In the genomic region with DNA sequence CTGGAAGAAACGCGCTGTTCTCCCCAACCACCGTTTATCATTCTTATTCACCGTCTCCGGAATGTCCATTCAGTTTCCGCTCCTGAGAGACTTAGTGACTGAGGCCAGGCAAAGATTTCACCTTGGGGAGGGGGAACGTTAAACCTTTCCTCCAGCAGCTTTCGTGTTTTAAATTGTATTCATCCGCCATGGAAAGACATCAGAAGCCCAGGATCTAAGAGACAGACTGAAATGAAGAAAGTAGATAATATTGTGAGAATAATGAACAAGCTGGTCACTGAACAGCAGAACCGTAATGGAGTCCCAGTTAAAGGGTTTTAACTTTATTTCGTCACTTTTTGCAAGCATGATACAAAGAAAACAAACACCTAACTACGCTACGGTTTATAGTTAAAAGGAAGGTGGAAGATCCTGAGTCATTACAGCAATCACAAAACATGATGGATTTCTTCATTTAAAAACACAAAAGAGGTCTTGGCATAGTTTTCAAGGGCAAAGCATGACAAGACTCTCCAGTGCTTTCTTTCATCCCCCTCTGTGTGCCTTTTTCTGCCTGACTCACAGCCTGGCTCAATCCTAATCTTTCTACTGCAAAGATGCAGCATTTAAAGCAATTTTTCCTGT, we compare ENCODE assay signal across 8 cellular contexts. TPM values are rescaled to one million over a fixed set of nuclear protein-coding genes. Genes with fewer than 3 reads are reported as not detected.
DNase-seq lines count a peak whose midpoint lies in the region; ATAC-seq and TF ChIP-seq lines count a peak whose summit lies in the region.

No MANE protein-coding gene starts in this region.

- intact Hi-C loops in vagina (cut with DNase I) = no loop called here

- peak; percentile 48 for DNase-seq in G401 (ENCODE audit: low spot score)
- DNase-seq in LHCN-M2 (ENCODE audit: low read depth) = peak; percentile 45
- DNase-seq in central memory CD8-positive, alpha-beta T cell (ENCODE audit: low spot score in 2 of 2) = no peak
- DNase-seq in medulla oblongata (ENCODE audit: extremely low spot score) = peak; percentile 48
- DNase-seq in vagina (ENCODE audit: extremely low spot score in 2 of 2) = no peak
- DNase-seq in SIG-M5 treated with dmso at 0.1 percent for 504 hours (lab: John Stamatoyannopoulos, UW; ENCODE audit: unreplicated experiment) = no peak
- DNase-seq in germinal center (ENCODE audit: low spot score) = no peak

- H3K9me3 ChIP-seq in vagina = no peaks in the 10 kb centered on the region

- in situ Hi-C loops in G401 (cut with HindIII; ENCODE audit: low sequenced_read_pairs) = no loop called here

- no peaks in the 10 kb centered on the region for H3K27me3 ChIP-seq in vagina

- no peaks in the 10 kb centered on the region for H3K36me3 ChIP-seq in vagina

- H3K4me3 ChIP-seq in vagina = peak overlapping the region; percentile 68 to 89

- peak overlapping the region; percentile 89 for H3K27ac ChIP-seq in vagina

- H3K4me1 ChIP-seq in vagina = peaks cover 26% of the 10 kb centered on the region

- H3K4me3 Mint-ChIP-seq in central memory CD8-positive, alpha-beta T cell = peak overlapping the region; percentile 87

- peak overlapping the region; percentile 92 for H3K27ac Mint-ChIP-seq in central memory CD8-positive, alpha-beta T cell (ENCODE audit: low read depth)

- H3K9me3 Mint-ChIP-seq in central memory CD8-positive, alpha-beta T cell = no peaks in the 10 kb centered on the region

- H3K4me1 Mint-ChIP-seq in central memory CD8-positive, alpha-beta T cell = peaks cover 37% of the 10 kb centered on the region

- no peaks in the 10 kb centered on the region for H3K36me3 Mint-ChIP-seq in central memory CD8-positive, alpha-beta T cell (ENCODE audit: insufficient read depth)

- H3K27me3 Mint-ChIP-seq in central memory CD8-positive, alpha-beta T cell = no peaks in the 10 kb centered on the region

- TF ChIP-seq POLR2A in vagina (IDR thresholded peaks at IDR 0.05) = no peak

- no peak for TF ChIP-seq CTCF in vagina (IDR thresholded peaks at IDR 0.05)

- no peak for ATAC-seq in central memory CD8-positive, alpha-beta T cell (replicated peaks; ENCODE audit: extremely low read depth, poor library complexity, severe bottlenecking)
- no peak for ATAC-seq in GM19455 (IDR thresholded peaks at IDR 0.05; ENCODE audit: unreplicated experiment)

RNA-seq across cellular contexts. Expression of gene SLC19A2, which starts 0.6 kb away (rescaled TPM):
- 11.3 and 18.7 TPM in 2 replicates for total RNA-seq in G401 (2014; rRNA removed; shearing (Covaris generic))
- 9.6 and 12.2 TPM in 2 replicates for total RNA-seq in LHCN-M2 (2014; rRNA removed)
- 1.2 TPM for polyA plus RNA-seq in LHCN-M2 (2012)
- total RNA-seq in vagina = 21.1 TPM

RNA-seq across cellular contexts. Expression of gene CCDC181, which starts 59.1 kb away (rescaled TPM):
- total RNA-seq in G401 (2014; rRNA removed; shearing (Covaris generic)) = not detected in 2 replicates
- total RNA-seq in LHCN-M2 (2014; rRNA removed) = 1.4 and 2.7 TPM in 2 replicates
- polyA plus RNA-seq in LHCN-M2 (2012) = 0.19 TPM
- 1.5 TPM for total RNA-seq in vagina

Comparison
In these comparisons a context has a peak if more than half of its experiments do, and no peak if none do; other contexts are left out.
1. DNase-seq: peak in G401 (single experiment), LHCN-M2 (single experiment) and medulla oblongata (single experiment); none in central memory CD8-positive, alpha-beta T cell (0 of 2), vagina (0 of 2), SIG-M5 treated with dmso at 0.1 percent for 504 hours (single experiment) and germinal center (single experiment).